27 cellular contexts compared by ENCODE assay signal in genomic region chrY:17398336-17399072, GRCh38.
DNase-seq lines count a peak whose midpoint lies in the region; ATAC-seq lines count a peak whose summit lies in the region.
"Had no signal": no experiment of that assay in that cellular context is flagged by ENCODE, and none has a peak within 500 bp of the region (broad histone marks: within the 10 kb centered on the region; RNA-seq: fewer than 3 reads in every experiment).

No MANE protein-coding gene starts in this region.

- H3K4me2 ChIP-seq in trophoblast cell (ENCODE audit: low read length): no peak overlapping the region
- H3K4me2 ChIP-seq: A549, PC-9 had no signal

- no peak overlapping the region for H2BK5ac ChIP-seq in trophoblast cell (ENCODE audit: low read depth, low read length, poor library complexity)

- no peak overlapping the region for H3K27ac ChIP-seq in trophoblast cell (ENCODE audit: low read depth, low read length)
- H3K27ac ChIP-seq: A549, adrenal gland, PC-9, upper lobe of left lung, VCaP had no signal

- no peaks in the 10 kb centered on the region for H3K4me1 ChIP-seq in trophoblast cell (ENCODE audit: control insufficient read depth in 1 of 2, insufficient read depth in 2 of 2, low read length in 2 of 2)
- H3K4me1 ChIP-seq: A549, adrenal gland, upper lobe of left lung had no signal

- no peaks in the 10 kb centered on the region for H3K36me3 ChIP-seq in trophoblast cell (ENCODE audit: control insufficient read depth in 1 of 2, insufficient read depth in 2 of 2, low read length in 2 of 2)
- H3K36me3 ChIP-seq: adrenal gland, upper lobe of left lung had no signal

- DNase-seq in Daoy (ENCODE audit: low read depth): peak; percentile 57
- peak; percentile 3 for DNase-seq in RPMI8226
- DNase-seq in kidney glomerular epithelial cell (lab: John Stamatoyannopoulos, UW): peak; percentile 10
- DNase-seq in trophoblast cell: no peak
- DNase-seq in T-helper 1 cell: no peak
- no peak for DNase-seq in dedifferentiated amniotic fluid mesenchymal stem cell (ENCODE audit: extremely low spot score)
- DNase-seq: activated CD4-positive, alpha-beta T cell treated with anti-CD3 and anti-CD28 coated beads for 36 hours; activated CD8-positive, alpha-beta T cell treated with anti-CD3 and anti-CD28 coated beads, Interleukin-2, amount 10 ng/mL, durations not matched to agents 7 days and 5 days; activated naive CD4-positive, alpha-beta T cell treated with anti-CD3 and anti-CD28 coated beads, Interleukin-2, amount 10 ng/mL, durations not matched to agents 7 days and 5 days; adrenal gland; CD4-positive, alpha-beta T cell; hypothalamus; left cardiac atrium; mammary epithelial cell; NCI-H1092 treated with DMSO at 0.1 percent for 48 hours; NCI-H1930; NCI-H524 treated with DMSO at 0.1 percent for 48 hours; PC-9; SHP77; stimulated activated naive B cell treated with anti-CD40 and anti-IgM and Interleukin-4, amounts not matched to agents 10 μg/mL and 1 μg/mL and 100 μg/mL, for 72 hours; substantia nigra; upper lobe of left lung had no signal

- no peaks in the 10 kb centered on the region for H3K9me3 ChIP-seq in trophoblast cell (ENCODE audit: insufficient read depth, low read depth, low read length)
- H3K9me3 ChIP-seq: A549, adrenal gland, upper lobe of left lung had no signal

- H3K4me3 ChIP-seq in trophoblast cell (ENCODE audit: low read depth, low read length): no peak overlapping the region
- H3K4me3 ChIP-seq: A549, adrenal gland, PC-9, upper lobe of left lung had no signal

- WGBS in trophoblast cell (ENCODE audit: extremely low coverage, insufficient coverage, insufficient read length): no CpG with 5 or more reads among the region's 1 CpG

- no peaks in the 10 kb centered on the region for H3K79me2 ChIP-seq in trophoblast cell (ENCODE audit: control insufficient read depth, insufficient read depth, low read length, poor library complexity)

- no peak overlapping the region for H3K4ac ChIP-seq in trophoblast cell (ENCODE audit: low read depth, low read length)

- no peak overlapping the region for H3K9ac ChIP-seq in trophoblast cell (ENCODE audit: low read length)

- no peak overlapping the region for H3K18ac ChIP-seq in trophoblast cell (ENCODE audit: low read length)

- no peaks in the 10 kb centered on the region for H3K27me3 ChIP-seq in trophoblast cell (ENCODE audit: insufficient read depth, low read length)
- H3K27me3 ChIP-seq: adrenal gland, upper lobe of left lung had no signal

- H4K8ac ChIP-seq in trophoblast cell (ENCODE audit: low read depth, low read length): no peak overlapping the region

- no peak overlapping the region for H3K23ac ChIP-seq in trophoblast cell (ENCODE audit: low read length)

- H4K91ac ChIP-seq in trophoblast cell (ENCODE audit: low read depth, low read length): no peak overlapping the region

- H3K79me1 ChIP-seq in trophoblast cell (ENCODE audit: low read length): no peaks in the 10 kb centered on the region

- no peak overlapping the region for H2BK12ac ChIP-seq in trophoblast cell (ENCODE audit: low read length)

- no peak overlapping the region for H4K12ac ChIP-seq in trophoblast cell (ENCODE audit: low read depth, low read length)

- no peak overlapping the region for H2BK120ac ChIP-seq in trophoblast cell (ENCODE audit: insufficient read depth, low read length, poor library complexity)

- no peak overlapping the region for H2AFZ ChIP-seq in trophoblast cell (ENCODE audit: insufficient read depth, low read length, poor library complexity)
- H2AFZ ChIP-seq: PC-9 had no signal

- H3K14ac ChIP-seq in trophoblast cell (ENCODE audit: low read length): no peak overlapping the region

- H2AK5ac ChIP-seq in trophoblast cell (ENCODE audit: low read length): no peak overlapping the region

- ATAC-seq in HG03442 (IDR thresholded peaks at IDR 0.05; ENCODE audit: unreplicated experiment): peak; percentile 46
- ATAC-seq in GM18520 (IDR thresholded peaks at IDR 0.05; ENCODE audit: unreplicated experiment): no peak
- ATAC-seq: activated CD4-positive, alpha-beta T cell treated with anti-CD3 and anti-CD28 coated beads for 36 hours; activated CD8-positive, alpha-beta T cell treated with anti-CD3 and anti-CD28 coated beads, Interleukin-2, amount 10 ng/mL, durations not matched to agents 7 days and 5 days; activated T-helper 17 cell treated with anti-CD3 and anti-CD28 coated beads, Interleukin-2, amount 50 U/mL, for 72 hours; left cardiac atrium; stimulated activated naive B cell treated with anti-CD40 and anti-IgM and Interleukin-4, amounts not matched to agents 10 μg/mL and 1 μg/mL and 100 μg/mL, for 72 hours had no signal

Comparison
In these comparisons a context has a peak if more than half of its experiments do, and no peak if none do; other contexts are left out.
1. DNase-seq: peak in Daoy (single experiment), RPMI8226 (single experiment) and kidney glomerular epithelial cell (single experiment); none in trophoblast cell (0 of 2), T-helper 1 cell (0 of 5) and dedifferentiated amniotic fluid mesenchymal stem cell (single experiment).